Comparison of ENCODE assay signal across 11 cellular contexts in genomic region chr4:145501051-145501660, GRCh38. TPM values are rescaled to one million over a fixed set of nuclear protein-coding genes. Genes with fewer than 3 reads are reported as not detected.
DNase-seq lines count a peak whose midpoint lies in the region; ATAC-seq and TF ChIP-seq lines count a peak whose summit lies in the region.
"Had no signal": no experiment of that assay in that cellular context is flagged by ENCODE, and none has a peak within 500 bp of the region (broad histone marks: within the 10 kb centered on the region; RNA-seq: fewer than 3 reads in every experiment).

No MANE protein-coding gene starts in this region.

- H3K27ac ChIP-seq in psoas muscle = no peak overlapping the region
- H3K27ac ChIP-seq in RWPE1 = no peak overlapping the region
- no peak overlapping the region for H3K27ac ChIP-seq in suprapubic skin

- peak; percentile 22 for DNase-seq in GM19238 (ENCODE audit: insufficient read length, low spot score)
- DNase-seq in psoas muscle = no peak
- no peak for DNase-seq in RWPE1 (ENCODE audit: low spot score)
- DNase-seq in stimulated activated CD8-positive, alpha-beta memory T cell treated with anti-CD3 and anti-CD28 coated beads, Interleukin-4, amount 100 ng/mL, for 48 hours = no peak
- no peak for DNase-seq in suprapubic skin (ENCODE audit: low spot score in 2 of 2)
- DNase-seq: hypothalamus; NCI-H1436 treated with DMSO at 0.1 percent for 48 hours; stimulated activated naive CD8-positive, alpha-beta T cell treated with anti-CD3 and anti-CD28 coated beads, Interleukin-15, Interleukin-2, amounts not matched to agents 100 U/mL and 50 U/mL, for 24 hours had no signal

- TF ChIP-seq CTCF in psoas muscle (IDR thresholded peaks at IDR 0.05) = no peak
- TF ChIP-seq CTCF in RWPE1 (conservative IDR thresholded peaks at IDR 0.05; ENCODE audit: low read depth) = no peak
- TF ChIP-seq CTCF in suprapubic skin (IDR thresholded peaks at IDR 0.05) = no peak

- TF ChIP-seq POLR2A in suprapubic skin (IDR thresholded peaks at IDR 0.05) = no peak

- POLR2A ChIA-PET in RWPE1 (lab: Yijun Ruan, JAX; ENCODE audit: low non-redundant PET) = no interaction called here

- CTCF ChIA-PET in RWPE1 (lab: Yijun Ruan, JAX) = no interaction called here

- no peaks in the 10 kb centered on the region for H3K9me3 ChIP-seq in psoas muscle
- H3K9me3 ChIP-seq in suprapubic skin = no peaks in the 10 kb centered on the region

- ATAC-seq in HG02571 (IDR thresholded peaks at IDR 0.05; ENCODE audit: unreplicated experiment) (peak; percentile 64), HG03521 (IDR thresholded peaks at IDR 0.05; ENCODE audit: unreplicated experiment) (peak; percentile 53), psoas muscle (peak in 1 of 4 donors; percentile 38)
- ATAC-seq: natural killer cell treated with Interleukin-12 subunit alpha and Interleukin-12 subunit beta and Interleukin-15 and Interleukin-18, amount 100 ng/mL, for 72 hours; stimulated activated naive CD8-positive, alpha-beta T cell treated with anti-CD3 and anti-CD28 coated beads, Interleukin-15, Interleukin-2, amounts not matched to agents 100 U/mL and 50 U/mL, for 24 hours had no signal

- H3K4me1 ChIP-seq in psoas muscle (peaks cover 59% of the 10 kb centered on the region), suprapubic skin (peaks cover 21% of the 10 kb centered on the region)

- no peaks in the 10 kb centered on the region for H3K27me3 ChIP-seq in psoas muscle (ENCODE audit: insufficient read depth in 3 of 3, low read length in 2 of 3)
- H3K27me3 ChIP-seq in suprapubic skin = no peaks in the 10 kb centered on the region

- 45 to 59% (median 48%) methylated on average over 3 of the region's 3 CpGs for WGBS in psoas muscle, 3 donors
- 51% methylated on average over 3 of the region's 3 CpGs for WGBS in suprapubic skin

- intact Hi-C loops in psoas muscle (cut with DNase I) = no loop called here

- no peak for TF ChIP-seq EP300 in suprapubic skin (IDR thresholded peaks at IDR 0.05)

- H3K36me3 ChIP-seq in psoas muscle (ENCODE audit: insufficient read depth in 1 of 2, low read depth in 1 of 2) (no peaks in the 10 kb centered on the region), suprapubic skin (no peaks in the 10 kb centered on the region)

- H3K4me3 ChIP-seq in psoas muscle (peak overlapping the region; percentile 4), suprapubic skin (no peak overlapping the region)

RNA-seq across cellular contexts. Expression of gene SMAD1, which starts 19.5 kb away (rescaled TPM):
- total RNA-seq in psoas muscle = 10 to 100 TPM; 17.2 to 30.6 (median 21.9) TPM
- 10 to 100 TPM in 1 of 3 donors, 1 to 10 TPM in 2; 5.0 to 11.8 (median 6.5) TPM for polyA plus RNA-seq in psoas muscle
- total RNA-seq in suprapubic skin = 10 to 100 TPM; 38.0 to 61.7 (median 55.9) TPM
